Comparison of ENCODE assay signal across 25 cellular contexts in the genomic region with DNA sequence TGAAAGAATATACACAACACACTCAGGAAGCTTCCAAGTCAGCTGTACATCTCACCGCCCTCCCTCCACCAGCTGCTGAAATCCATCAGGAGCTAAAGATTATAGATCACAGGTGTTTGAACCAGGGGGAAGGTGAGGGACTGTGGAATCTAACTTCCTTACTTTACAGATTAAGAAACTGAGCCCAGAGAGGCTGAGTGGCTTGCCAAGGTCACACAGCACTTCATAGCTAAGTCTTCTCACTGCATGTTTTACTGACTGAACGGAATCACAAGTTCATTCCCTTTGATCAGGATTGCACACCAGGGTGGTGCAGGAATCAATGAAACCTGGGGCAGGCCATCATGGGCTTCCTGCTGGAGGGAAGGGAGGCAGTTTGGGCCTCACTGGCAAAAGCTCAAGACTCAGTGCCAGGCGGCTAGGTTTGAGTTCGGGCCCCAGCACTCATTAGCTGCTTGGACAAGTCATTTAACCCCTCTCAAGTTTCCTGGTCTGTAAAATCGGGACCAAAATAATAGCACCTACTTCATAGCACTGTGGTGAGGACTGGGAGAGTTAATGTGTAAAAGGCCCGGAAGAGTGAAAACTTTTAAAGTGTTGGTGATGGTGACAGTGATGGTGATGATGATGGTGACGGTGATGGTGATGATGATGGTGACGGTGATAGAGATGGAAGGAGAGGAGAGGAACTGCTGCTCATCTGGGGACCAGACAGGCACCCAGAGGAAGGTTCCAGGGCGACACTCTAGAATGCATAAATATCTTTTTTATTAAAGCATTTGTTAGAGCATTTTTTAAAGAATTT. TPM values are rescaled to one million over a fixed set of nuclear protein-coding genes. Genes with fewer than 3 reads are reported as not detected.
DNase-seq lines count a peak whose midpoint lies in the region; ATAC-seq and TF ChIP-seq lines count a peak whose summit lies in the region.
"Had no signal": no experiment of that assay in that cellular context is flagged by ENCODE, and none has a peak within 500 bp of the region (broad histone marks: within the 10 kb centered on the region; RNA-seq: fewer than 3 reads in every experiment).

No MANE protein-coding gene starts in this region.

- H3K36me3 ChIP-seq in CD4-positive, CD25-positive, alpha-beta regulatory T cell (ENCODE audit: control insufficient read depth, insufficient read depth, low read length) = peaks cover 61% of the 10 kb centered on the region
- H3K36me3 ChIP-seq in CD4-positive, alpha-beta memory T cell (ENCODE audit: insufficient read depth, low read length) = peaks cover 59% of the 10 kb centered on the region
- H3K36me3 ChIP-seq: Peyer's patch, SJSA1, tibial nerve had no signal

- H3K36me3 Mint-ChIP-seq in CD4-positive, CD25-positive, alpha-beta regulatory T cell = peaks cover 57% of the 10 kb centered on the region
- H3K36me3 Mint-ChIP-seq in CD4-positive, alpha-beta memory T cell = peaks cover 41 to 86% of the 10 kb centered on the region in 2 donors
- peaks cover 85% of the 10 kb centered on the region for H3K36me3 Mint-ChIP-seq in activated CD8-positive, alpha-beta T cell treated with anti-CD3 and anti-CD28 coated beads for 36 hours (ENCODE audit: low read depth)
- H3K36me3 Mint-ChIP-seq in endothelial cell (ENCODE audit: low read depth, unreplicated experiment) = no peaks in the 10 kb centered on the region
- no peaks in the 10 kb centered on the region for H3K36me3 Mint-ChIP-seq in MCF 10A (ENCODE audit: insufficient read depth, unreplicated experiment)

- BruUV-seq in MCF 10A (replicated peaks; lab: Mats Ljungman, UMichigan) = no TSS peak

- peaks cover 22 to 99% (median 81%) of the 10 kb centered on the region in 4 donors for H3K4me1 Mint-ChIP-seq in CD4-positive, CD25-positive, alpha-beta regulatory T cell
- peaks cover 0 to 100% (median 80%) of the 10 kb centered on the region in 4 donors for H3K4me1 Mint-ChIP-seq in CD4-positive, alpha-beta memory T cell
- peaks cover 93% of the 10 kb centered on the region for H3K4me1 Mint-ChIP-seq in activated CD8-positive, alpha-beta T cell treated with anti-CD3 and anti-CD28 coated beads for 36 hours (ENCODE audit: low read depth)
- H3K4me1 Mint-ChIP-seq in endothelial cell (ENCODE audit: unreplicated experiment) (no peaks in the 10 kb centered on the region), MCF 10A (ENCODE audit: insufficient read depth, unreplicated experiment) (no peaks in the 10 kb centered on the region)

- H3K9me3 Mint-ChIP-seq in CD4-positive, CD25-positive, alpha-beta regulatory T cell = no peaks in the 10 kb centered on the region
- H3K9me3 Mint-ChIP-seq in CD4-positive, alpha-beta memory T cell = no peaks in the 10 kb centered on the region
- no peaks in the 10 kb centered on the region for H3K9me3 Mint-ChIP-seq in activated CD8-positive, alpha-beta T cell treated with anti-CD3 and anti-CD28 coated beads for 36 hours
- H3K9me3 Mint-ChIP-seq in endothelial cell (ENCODE audit: unreplicated experiment) (no peaks in the 10 kb centered on the region), MCF 10A (ENCODE audit: unreplicated experiment) (no peaks in the 10 kb centered on the region)

- peak overlapping the region in 3 of 4 donors; percentile 68 to 79 (median 71) for H3K4me3 Mint-ChIP-seq in CD4-positive, CD25-positive, alpha-beta regulatory T cell
- H3K4me3 Mint-ChIP-seq in CD4-positive, alpha-beta memory T cell = peak overlapping the region in 5 of 8 donors; percentile 10 to 75 (median 68)
- H3K4me3 Mint-ChIP-seq in activated CD8-positive, alpha-beta T cell treated with anti-CD3 and anti-CD28 coated beads for 36 hours = peak overlapping the region; percentile 3
- no peak overlapping the region for H3K4me3 Mint-ChIP-seq in endothelial cell (ENCODE audit: unreplicated experiment)
- H3K4me3 Mint-ChIP-seq in MCF 10A (ENCODE audit: unreplicated experiment) = no peak overlapping the region

- no peaks in the 10 kb centered on the region for H3K27me3 ChIP-seq in CD4-positive, CD25-positive, alpha-beta regulatory T cell (ENCODE audit: control insufficient read depth, insufficient read depth, low read length)
- no peaks in the 10 kb centered on the region for H3K27me3 ChIP-seq in CD4-positive, alpha-beta memory T cell (ENCODE audit: insufficient read depth, low read length)
- H3K27me3 ChIP-seq: Peyer's patch, tibial nerve had no signal

- TF ChIP-seq CTCF in activated CD8-positive, alpha-beta T cell treated with anti-CD3 and anti-CD28 coated beads for 36 hours (IDR thresholded peaks at IDR 0.05) = no peak
- TF ChIP-seq CTCF in endothelial cell (IDR thresholded peaks at IDR 0.05; ENCODE audit: unreplicated experiment) (no peak), MCF 10A (IDR thresholded peaks at IDR 0.05; ENCODE audit: unreplicated experiment) (no peak)

- POLR2A ChIA-PET in CD4-positive, alpha-beta memory T cell (lab: Charles Lee; ENCODE audit: partially characterized antibody) = interaction anchor here (0.7 to 10.3 kb wide), 20 partner anchors 8 to 196 kb away, joined by 3 to 173 read pairs (median 21); partner anchors contain the start of genes CD5 and TMEM109
- POLR2A ChIA-PET in activated CD8-positive, alpha-beta T cell treated with anti-CD3 and anti-CD28 coated beads for 36 hours (lab: Charles Lee) = interaction anchor here (0.6 to 9.6 kb wide), 23 partner anchors 8 to 198 kb away, joined by 3 to 65 read pairs (median 5); partner anchors contain the start of gene CD5
- POLR2A ChIA-PET in MCF 10A (lab: Yijun Ruan, JAX) = no interaction called here

- H3K27ac Mint-ChIP-seq in CD4-positive, CD25-positive, alpha-beta regulatory T cell = peak overlapping the region; percentile 97 to 98 (median 97)
- H3K27ac Mint-ChIP-seq in CD4-positive, alpha-beta memory T cell = peak overlapping the region in 5 of 7 donors; percentile 78 to 98 (median 89)
- peak overlapping the region; percentile 85 for H3K27ac Mint-ChIP-seq in activated CD8-positive, alpha-beta T cell treated with anti-CD3 and anti-CD28 coated beads for 36 hours
- peak overlapping the region; percentile 12 for H3K27ac Mint-ChIP-seq in endothelial cell (ENCODE audit: unreplicated experiment)
- no peak overlapping the region for H3K27ac Mint-ChIP-seq in MCF 10A (ENCODE audit: low read depth, unreplicated experiment)

- CTCF ChIA-PET in CD4-positive, alpha-beta memory T cell (lab: Charles Lee; ENCODE audit: partially characterized antibody) = interaction anchor here (0.5 to 5.5 kb wide), 8 partner anchors 18 to 124 kb away, joined by 3 to 55 read pairs (median 6); no protein-coding TSS in a partner anchor
- CTCF ChIA-PET in activated CD8-positive, alpha-beta T cell treated with anti-CD3 and anti-CD28 coated beads for 36 hours (lab: Charles Lee) = interaction anchor here (0.9 to 3.8 kb wide), 6 partner anchors 9 to 83 kb away, joined by 3 to 24 read pairs (median 4); no protein-coding TSS in a partner anchor
- CTCF ChIA-PET in MCF 10A (lab: Yijun Ruan, JAX) = interaction anchor here (5.2 kb wide), 1 partner anchor 18 kb away, joined by 54 read pairs; no protein-coding TSS in a partner anchor

- peak overlapping the region; percentile 60 for H3K4me3 ChIP-seq in CD4-positive, CD25-positive, alpha-beta regulatory T cell (ENCODE audit: low read depth, low read length)
- no peak overlapping the region for H3K4me3 ChIP-seq in CD4-positive, alpha-beta memory T cell (ENCODE audit: low read length in 2 of 2)
- H3K4me3 ChIP-seq: GM12878, lung, Peyer's patch, SJSA1, tibial nerve had no signal

- ATAC-seq in CD4-positive, CD25-positive, alpha-beta regulatory T cell (ENCODE audit: low read depth in 2 of 2) = no peak
- no peak for ATAC-seq in activated CD8-positive, alpha-beta T cell treated with anti-CD3 and anti-CD28 coated beads for 36 hours
- ATAC-seq: GM12878 had no signal

- H3K9me3 ChIP-seq in CD4-positive, CD25-positive, alpha-beta regulatory T cell (ENCODE audit: control insufficient read depth in 2 of 2, low read length in 2 of 2) = no peaks in the 10 kb centered on the region
- no peaks in the 10 kb centered on the region for H3K9me3 ChIP-seq in CD4-positive, alpha-beta memory T cell (ENCODE audit: control insufficient read depth in 1 of 2, low read length in 2 of 2)
- H3K9me3 ChIP-seq: Peyer's patch, SJSA1, tibial nerve had no signal

- intact Hi-C loops in CD4-positive, alpha-beta memory T cell (cut with micrococcal nuclease) = loop anchor here (1.0 to 5.0 kb wide), 3 partner anchors 8 to 123 kb away; partner anchors contain the start of gene CD5
- intact Hi-C loops in activated CD8-positive, alpha-beta T cell treated with anti-CD3 and anti-CD28 coated beads for 36 hours (cut with micrococcal nuclease) = loop anchor here (5.0 kb wide), 3 partner anchors 43 to 123 kb away; no protein-coding TSS in a partner anchor
- intact Hi-C loops in MCF 10A (cut with micrococcal nuclease) = no loop called here

- peaks cover 98% of the 10 kb centered on the region for H3K4me1 ChIP-seq in CD4-positive, CD25-positive, alpha-beta regulatory T cell (ENCODE audit: control insufficient read depth, insufficient read depth, low read length, poor library complexity, severe bottlenecking)
- peaks cover 100% of the 10 kb centered on the region for H3K4me1 ChIP-seq in CD4-positive, alpha-beta memory T cell (ENCODE audit: insufficient read depth, low read length)
- H3K4me1 ChIP-seq: SJSA1, tibial nerve had no signal

- H3K27ac ChIP-seq in CD4-positive, CD25-positive, alpha-beta regulatory T cell (ENCODE audit: insufficient read depth, low read length, poor library complexity, severe bottlenecking) = peak overlapping the region; percentile 85
- peak overlapping the region; percentile 100 for H3K27ac ChIP-seq in CD4-positive, alpha-beta memory T cell (ENCODE audit: low read depth, low read length)
- H3K27ac ChIP-seq: SJSA1, tibial nerve had no signal

- no peak for DNase-seq in CD4-positive, CD25-positive, alpha-beta regulatory T cell
- DNase-seq in CD4-positive, alpha-beta memory T cell = peak; percentile 50 to 76 (median 63)
- DNase-seq in activated CD8-positive, alpha-beta T cell treated with anti-CD3 and anti-CD28 coated beads for 36 hours = peak; percentile 33
- DNase-seq in endothelial cell (ENCODE audit: low spot score) (no peak), MCF 10A (ENCODE audit: unreplicated experiment) (no peak), RKO (ENCODE audit: low spot score) (no peak), LoVo (ENCODE audit: low spot score) (no peak)
- DNase-seq: AML-193; COR-L47; DND-41; HCEC 1CT; kidney glomerular epithelial cell; NCI-H1436 treated with DMSO at 0.1 percent for 48 hours; NCI-H510A treated with DMSO at 0.1 percent for 48 hours; Peyer's patch; stimulated activated CD4-positive, alpha-beta T cell treated with anti-CD3 and anti-CD28 coated beads, Interleukin-1b, Interleukin-23, amount 100 ng/mL, for 48 hours; stimulated activated naive CD4-positive, alpha-beta T cell treated with Interleukin-2 at 50 U/mL for 16 hours; T-helper 9 cell had no signal

- H3K27me3 Mint-ChIP-seq in CD4-positive, CD25-positive, alpha-beta regulatory T cell = no peaks in the 10 kb centered on the region
- no peaks in the 10 kb centered on the region for H3K27me3 Mint-ChIP-seq in CD4-positive, alpha-beta memory T cell
- no peaks in the 10 kb centered on the region for H3K27me3 Mint-ChIP-seq in activated CD8-positive, alpha-beta T cell treated with anti-CD3 and anti-CD28 coated beads for 36 hours
- H3K27me3 Mint-ChIP-seq in endothelial cell (ENCODE audit: unreplicated experiment) (peaks cover 9% of the 10 kb centered on the region), MCF 10A (ENCODE audit: insufficient read depth, unreplicated experiment) (no peaks in the 10 kb centered on the region)

RNA-seq across cellular contexts. Expression of gene CD5, which starts 8.2 kb away (rescaled TPM):
- total RNA-seq in CD4-positive, CD25-positive, alpha-beta regulatory T cell = 390 TPM
- polyA plus RNA-seq in CD4-positive, CD25-positive, alpha-beta regulatory T cell = 100 to 1,000 TPM; 150 to 253 (median 213) TPM
- 100 to 1,000 TPM; 283 to 289 TPM for total RNA-seq in CD4-positive, alpha-beta memory T cell
- 100 to 1,000 TPM; 170 to 323 TPM for polyA plus RNA-seq in CD4-positive, alpha-beta memory T cell
- 100 to 1,000 TPM; 214 to 215 TPM for total RNA-seq in activated CD8-positive, alpha-beta T cell treated with anti-CD3 and anti-CD28 coated beads for 36 hours
- total RNA-seq in endothelial cell (ENCODE audit: unreplicated experiment) (not detected), MCF 10A (2022) (not detected in 2 replicates)
- total RNA-seq: glomerular endothelial cell, pulmonary artery endothelial cell, SJSA1, skeletal muscle tissue had no signal

RNA-seq across cellular contexts. Expression of gene VPS37C, which starts 50.8 kb away (rescaled TPM):
- total RNA-seq in CD4-positive, CD25-positive, alpha-beta regulatory T cell = 2.8 TPM
- polyA plus RNA-seq in CD4-positive, CD25-positive, alpha-beta regulatory T cell = under 1 TPM; 0.30 to 0.68 (median 0.60) TPM
- total RNA-seq in CD4-positive, alpha-beta memory T cell = 1 to 10 TPM; 7.3 to 7.9 TPM
- under 1 TPM; 0.25 to 0.93 TPM for polyA plus RNA-seq in CD4-positive, alpha-beta memory T cell
- 1 to 10 TPM; 6.6 to 7.2 TPM for total RNA-seq in activated CD8-positive, alpha-beta T cell treated with anti-CD3 and anti-CD28 coated beads for 36 hours
- total RNA-seq in endothelial cell (ENCODE audit: unreplicated experiment) (23.9 TPM), MCF 10A (2022) (20.5 and 23.3 TPM in 2 replicates)

Comparison
In these comparisons a context has a peak if more than half of its experiments do, and no peak if none do; other contexts are left out.
1. DNase-seq: peak in CD4-positive, alpha-beta memory T cell (5 of 5) and activated CD8-positive, alpha-beta T cell treated with anti-CD3 and anti-CD28 coated beads for 36 hours (single experiment); none in CD4-positive, CD25-positive, alpha-beta regulatory T cell (0 of 3), endothelial cell (single experiment), MCF 10A (single experiment), RKO (single experiment) and LoVo (single experiment).
2. H3K4me3 Mint-ChIP-seq: peak in CD4-positive, CD25-positive, alpha-beta regulatory T cell (3 of 4), CD4-positive, alpha-beta memory T cell (5 of 8) and activated CD8-positive, alpha-beta T cell treated with anti-CD3 and anti-CD28 coated beads for 36 hours (single experiment); none in endothelial cell (single experiment) and MCF 10A (single experiment).
3. RNA of gene CD5, which starts 8.2 kb away (total RNA-seq): 390 TPM in CD4-positive, CD25-positive, alpha-beta regulatory T cell (single experiment), 283 to 289 TPM in CD4-positive, alpha-beta memory T cell and 214 to 215 TPM in activated CD8-positive, alpha-beta T cell treated with anti-CD3 and anti-CD28 coated beads for 36 hours; not detected in endothelial cell (single experiment) and not detected in MCF 10A; every median in the first group is over 100 times any median in the second.